8 cellular contexts compared by ENCODE assay signal in the genomic region with DNA sequence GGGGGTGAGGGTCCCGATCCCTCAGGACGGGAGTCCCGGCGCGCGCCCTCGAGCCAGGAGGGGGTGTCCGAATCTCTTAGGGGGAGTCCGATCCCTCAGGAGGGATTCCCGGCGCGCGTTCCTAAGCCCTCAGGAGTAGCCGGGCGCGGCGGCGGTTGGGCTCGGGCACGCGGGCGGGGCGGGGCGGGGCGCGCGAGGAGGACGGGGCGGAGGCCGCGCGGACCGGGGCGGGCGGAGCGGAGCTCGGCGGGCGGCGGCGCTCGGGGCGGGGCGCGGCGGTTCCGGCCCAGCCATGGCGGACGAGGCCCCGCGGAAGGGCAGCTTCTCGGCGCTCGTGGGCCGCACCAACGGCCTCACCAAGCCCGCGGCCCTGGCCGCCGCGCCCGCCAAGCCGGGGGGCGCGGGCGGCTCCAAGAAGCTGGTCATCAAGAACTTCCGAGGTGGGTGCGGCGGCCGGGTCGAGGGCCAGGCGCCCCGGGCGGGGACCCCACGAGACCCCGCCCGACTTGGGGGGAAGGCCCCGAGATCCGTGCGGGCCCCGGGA. TPM values are rescaled to one million over a fixed set of nuclear protein-coding genes. Genes with fewer than 3 reads are reported as not detected.
DNase-seq lines count a peak whose midpoint lies in the region; ATAC-seq and TF ChIP-seq lines count a peak whose summit lies in the region.

A gene (plus strand): TSS at position 278 of the 544 bp plus-strand sequence. CDS start 15 bp downstream, at position 293.

- H3K36me3 Mint-ChIP-seq in endothelial cell (ENCODE audit: low read depth, unreplicated experiment) = peaks cover 9% of the 10 kb centered on the region

- H3K27me3 ChIP-seq in BE2C = no peaks in the 10 kb centered on the region

- peak within 1 kb of the TSS; percentile 84 for H3K4me3 ChIP-seq in BE2C (ENCODE audit: low read depth, low read length)

- H3K27me3 Mint-ChIP-seq in endothelial cell (ENCODE audit: unreplicated experiment) = peaks cover 8% of the 10 kb centered on the region

- DNase-seq in BE2C (peak; percentile 85), NCI-H748 (lab: John Stamatoyannopoulos, UW; ENCODE audit: unreplicated experiment) (peak; percentile 82), endothelial cell (ENCODE audit: low spot score) (peak; percentile 81), midbrain (lab: John Stamatoyannopoulos, UW) (peak; percentile 76)
- DNase-seq in activated CD8-positive, alpha-beta memory T cell treated with anti-CD3 and anti-CD28 coated beads, Interleukin-2, amount 50 U/mL, for 4 hours = peak; percentile 72
- peak; percentile 62 to 69 for DNase-seq in stimulated activated CD8-positive, alpha-beta memory T cell treated with anti-CD3 and anti-CD28 coated beads, Interleukin-2, amount 100 ng/mL, for 48 hours (ENCODE audit: low read depth in 2 of 2)

- H3K4me1 ChIP-seq in BE2C = peaks cover 5% of the 10 kb centered on the region

- H3K36me3 ChIP-seq in BE2C = peaks cover 57% of the 10 kb centered on the region

- peaks cover 23% of the 10 kb centered on the region for H3K4me1 Mint-ChIP-seq in endothelial cell (ENCODE audit: unreplicated experiment)

- no peak for TF ChIP-seq CTCF in BE2C (IDR thresholded peaks at IDR 0.05; ENCODE audit: low read depth, low read length)
- TF ChIP-seq CTCF in endothelial cell (IDR thresholded peaks at IDR 0.05; ENCODE audit: unreplicated experiment) = no peak

- no peaks in the 10 kb centered on the region for H3K9me3 Mint-ChIP-seq in endothelial cell (ENCODE audit: unreplicated experiment)

- peak within 1 kb of the TSS; percentile 91 for H3K4me3 Mint-ChIP-seq in endothelial cell (ENCODE audit: unreplicated experiment)

- no peaks in the 10 kb centered on the region for H3K9me3 ChIP-seq in BE2C

- peak within 1 kb of the TSS; percentile 84 for H3K27ac Mint-ChIP-seq in endothelial cell (ENCODE audit: unreplicated experiment)

- peak; percentile 43 for ATAC-seq in GM18909 (IDR thresholded peaks at IDR 0.05; ENCODE audit: poor library complexity, unreplicated experiment)
- ATAC-seq in HG03139 (IDR thresholded peaks at IDR 0.05; ENCODE audit: unreplicated experiment) = peak; percentile 31

RNA-seq across cellular contexts. Expression of the gene that starts here (rescaled TPM):
- polyA plus RNA-seq in BE2C (2012; ENCODE audit: insufficient read depth, insufficient read length, low read depth) = 82.5 TPM
- total RNA-seq in endothelial cell (ENCODE audit: unreplicated experiment) = 55.8 TPM

Comparison
In these comparisons a context has a peak if more than half of its experiments do, and no peak if none do; other contexts are left out.
1. Peak in every context shown above with its lines: DNase-seq, ATAC-seq and H3K4me3 ChIP-seq.